Comparison of ENCODE assay signal across 26 cellular contexts in genomic region chrX:41971346-41971745, GRCh38.
"Had no signal": no experiment of that assay in that cellular context is flagged by ENCODE, and none has a peak within 500 bp of the region (broad histone marks: within the 10 kb centered on the region; RNA-seq: fewer than 3 reads in every experiment).

No MANE protein-coding gene starts in this region.

- H3K9ac ChIP-seq: KMS-11, SK-N-SH had no signal

- H3K9me3 ChIP-seq: SJSA1, SK-N-SH had no signal

- H3K27me3 ChIP-seq: brain microvascular endothelial cell, SJSA1 had no signal

- H3K27ac ChIP-seq: brain microvascular endothelial cell, KMS-11, SJSA1 had no signal

- H3K36me3 ChIP-seq: brain microvascular endothelial cell, SJSA1 had no signal

- DNase-seq: activated B cell treated with CpG ODN at 0.5 μM for 24 hours; activated CD4-positive, alpha-beta memory T cell treated with anti-CD3 and anti-CD28 coated beads, Interleukin-2, amount 10 ng/mL, durations not matched to agents 7 days and 5 days; activated CD4-positive, alpha-beta T cell treated with anti-CD3 and anti-CD28 coated beads for 4 hours; activated CD4-positive, CD25-positive, alpha-beta regulatory T cell treated with anti-CD3 and anti-CD28 coated beads, Interleukin-2, amount 50 U/mL, for 72 hours; activated CD8-positive, alpha-beta memory T cell treated with anti-CD3 and anti-CD28 coated beads for 24 hours; activated CD8-positive, alpha-beta memory T cell treated with anti-CD3 and anti-CD28 coated beads, Interleukin-2, amount 10 ng/mL, durations not matched to agents 7 days and 5 days; activated CD8-positive, alpha-beta memory T cell treated with anti-CD3 and anti-CD28 coated beads, Interleukin-2, amount 50 U/mL, for 48 hours; activated effector memory CD4-positive, alpha-beta T cell treated with Interleukin-2 at 50 U/mL for 16 hours; activated naive CD4-positive, alpha-beta T cell; activated naive CD4-positive, alpha-beta T cell treated with anti-CD3 and anti-CD28 coated beads, Interleukin-2, amount 50 U/mL, for 16 hours; activated naive CD8-positive, alpha-beta T cell treated with anti-CD3 and anti-CD28 coated beads for 36 hours; activated T-cell treated with anti-CD3 and anti-CD28 coated beads, Interleukin-2, amount 50 U/mL, for 48 hours; amniotic stem cell; aorta; brain microvascular endothelial cell; central memory CD4-positive, alpha-beta T cell; NCI-H1092 treated with DMSO at 0.1 percent for 48 hours; NCI-H1417 treated with DMSO at 0.1 percent for 48 hours; NCI-H1694 treated with DMSO at 0.1 percent for 48 hours; NCI-H2029; NCI-H345; NCI-H524 treated with DMSO at 0.1 percent for 48 hours; Right ventricle myocardium superior; SK-N-SH had no signal

- H3K4me3 ChIP-seq: SJSA1 had no signal

- H3K4me1 ChIP-seq: SJSA1 had no signal

- H3K4me2 ChIP-seq: KMS-11, SK-N-SH had no signal
